ENCODE assay signal across 8 cellular contexts in genomic region chr19:45769054-45769782, GRCh38. TPM values are rescaled to one million over a fixed set of nuclear protein-coding genes. Genes with fewer than 3 reads are reported as not detected.
A peak's percentile ranks its signal among the peaks of the same experiment; 100 is the strongest.
DNase-seq lines count a peak whose midpoint lies in the region; FAIRE-seq and TF ChIP-seq lines count a peak whose summit lies in the region.

Gene SIX5, minus strand, starts transcription at chr19:45769252. Its CDS starts 408 bp downstream, at chr19:45768844.

- TF ChIP-seq CTCF in neutrophil (IDR thresholded peaks at IDR 0.05), result no peak

- DNase-seq in ELR (ENCODE audit: low read depth) (peak; percentile 97), H7 (peak; percentile 99), MG63 (peak; percentile 98), SIG-M5 (lab: John Stamatoyannopoulos, UW) (peak; percentile 31), frontal cortex (ENCODE audit: low spot score in 2 of 2) (peak; percentile 97 to 99), substantia nigra (lab: John Stamatoyannopoulos, UW) (peak; percentile 57 to 97 (median 93))
- DNase-seq in activated naive CD4-positive, alpha-beta T cell treated with Interleukin-2 at 50 U/mL for 16 hours, result peak; percentile 95

- H3K27me3 ChIP-seq in H7 (ENCODE audit: control insufficient read depth, insufficient read depth, low read length), result peaks cover 10% of the 10 kb centered on the region; the same call in 1 of the 2 replicates
- H3K27me3 ChIP-seq in MG63, result no peaks in the 10 kb centered on the region
- H3K27me3 ChIP-seq in neutrophil, result peaks cover 100% of the 10 kb centered on the region

- peaks cover 29 to 34% of the 10 kb centered on the region in 2 experiments for H3K4me1 ChIP-seq in neutrophil (ENCODE audit: control insufficient read depth in 1 of 2, insufficient read depth in 1 of 2, low read depth in 1 of 2, low read length in 1 of 2)

- H3K4me3 ChIP-seq in H7 (ENCODE audit: insufficient read depth, low read depth, low read length), result peak within 1 kb of the TSS; percentile 92
- peak within 1 kb of the TSS; percentile 78 for H3K4me3 ChIP-seq in MG63
- peak within 1 kb of the TSS; percentile 58 to 86 for H3K4me3 ChIP-seq in neutrophil (ENCODE audit: low read depth in 1 of 2, low read length in 1 of 2)

- H3K27ac ChIP-seq in neutrophil, result no peak within 1 kb of the TSS
- H3K27ac ChIP-seq in substantia nigra (ENCODE audit: low read depth, low read length, poor library complexity, severe bottlenecking), result peak within 1 kb of the TSS; percentile 91

- no peaks in the 10 kb centered on the region for H3K36me3 ChIP-seq in H7 (replicated peaks; ENCODE audit: control insufficient read depth, insufficient read depth, low read length)
- peaks cover 50% of the 10 kb centered on the region for H3K36me3 ChIP-seq in MG63
- H3K36me3 ChIP-seq in neutrophil, result no peaks in the 10 kb centered on the region

- no peaks in the 10 kb centered on the region for H3K9me3 ChIP-seq in MG63
- H3K9me3 ChIP-seq in neutrophil, result no peaks in the 10 kb centered on the region

- no peak for FAIRE-seq in frontal cortex (lab: Jason Lieb, UNC)

RNA-seq across cellular contexts. Expression of gene SIX5, which starts in this region (rescaled TPM):
- total RNA-seq in H7 (2014; rRNA removed; shearing (Covaris generic)), result 18.7 and 22.0 TPM in 2 replicates
- total RNA-seq in MG63 (2014; rRNA removed; shearing (Covaris generic); ENCODE audit: low replicate concordance), result 11.4 and 18.6 TPM in 2 replicates
- total RNA-seq in frontal cortex, result 0.82 TPM

Comparison
In these comparisons a context has a peak if more than half of its experiments do, and no peak if none do; other contexts are left out.
1. Peak in DNase-seq in frontal cortex; RNA of the gene not detected or under 1 TPM.
2. DNase-seq: peak in every context shown above with its lines; median percentile 99 in H7; 98 in MG63; 98 in frontal cortex; 97 in ELR; 95 in activated naive CD4-positive, alpha-beta T cell treated with Interleukin-2 at 50 U/mL for 16 hours; 93 in substantia nigra; 31 in SIG-M5.